In genomic region chr6:12101653-12102312, GRCh38 we compare ENCODE assay signal across 20 cellular contexts.
DNase-seq lines count a peak whose midpoint lies in the region; ATAC-seq, FAIRE-seq and TF ChIP-seq lines count a peak whose summit lies in the region.
"Had no signal": no experiment of that assay in that cellular context is flagged by ENCODE, and none has a peak within 500 bp of the region (broad histone marks: within the 10 kb centered on the region; RNA-seq: fewer than 3 reads in every experiment).

No MANE protein-coding gene starts in this region.

- H3K9me3 Mint-ChIP-seq in activated naive CD4-positive, alpha-beta T cell treated with anti-CD3 and anti-CD28 coated beads, Interleukin-2, amount 50 U/mL, for 24 hours: no peaks in the 10 kb centered on the region
- H3K9me3 Mint-ChIP-seq in Caco-2 (ENCODE audit: unreplicated experiment): no peaks in the 10 kb centered on the region
- H3K9me3 Mint-ChIP-seq in T-cell: no peaks in the 10 kb centered on the region

- H3K27me3 Mint-ChIP-seq in activated naive CD4-positive, alpha-beta T cell treated with anti-CD3 and anti-CD28 coated beads, Interleukin-2, amount 50 U/mL, for 24 hours: no peaks in the 10 kb centered on the region
- H3K27me3 Mint-ChIP-seq in Caco-2 (ENCODE audit: insufficient read depth, unreplicated experiment) (no peaks in the 10 kb centered on the region), T-cell (no peaks in the 10 kb centered on the region)
- H3K27me3 Mint-ChIP-seq: CD4-positive, alpha-beta T cell had no signal

- H3K27ac Mint-ChIP-seq in activated naive CD4-positive, alpha-beta T cell treated with anti-CD3 and anti-CD28 coated beads, Interleukin-2, amount 50 U/mL, for 24 hours: peak overlapping the region; percentile 87
- H3K27ac Mint-ChIP-seq in Caco-2 (ENCODE audit: unreplicated experiment) (peak overlapping the region; percentile 22), T-cell (peak overlapping the region; percentile 36 to 39)
- H3K27ac Mint-ChIP-seq: CD4-positive, alpha-beta T cell had no signal

- H3K4me2 ChIP-seq in keratinocyte (ENCODE audit: control insufficient read depth, extremely low read depth, insufficient read depth, low read depth, low read length): no peak overlapping the region

- dilution Hi-C loops in keratinocyte (cut with MboI; ENCODE audit: extremely low pct_ligation_motif_present, low sequenced_read_pairs): no loop called here

- peaks cover 11% of the 10 kb centered on the region for H3K36me3 Mint-ChIP-seq in activated naive CD4-positive, alpha-beta T cell treated with anti-CD3 and anti-CD28 coated beads, Interleukin-2, amount 50 U/mL, for 24 hours
- H3K36me3 Mint-ChIP-seq in Caco-2 (ENCODE audit: insufficient read depth, unreplicated experiment): no peaks in the 10 kb centered on the region
- H3K36me3 Mint-ChIP-seq in T-cell: peaks cover 23% of the 10 kb centered on the region

- H3K79me2 ChIP-seq in keratinocyte (ENCODE audit: control insufficient read depth, insufficient read depth, low read length): no peaks in the 10 kb centered on the region

- no peak overlapping the region for H3K27ac ChIP-seq in keratinocyte (ENCODE audit: control insufficient read depth, insufficient read depth, low read length)
- H3K27ac ChIP-seq: RWPE1, SJCRH30 had no signal

- peak; percentile 71 for FAIRE-seq in keratinocyte (lab: Jason Lieb, UNC)
- FAIRE-seq: D721Med had no signal

- no peaks in the 10 kb centered on the region for H3K4me1 ChIP-seq in Caco-2
- H3K4me1 ChIP-seq in keratinocyte (ENCODE audit: control insufficient read depth, extremely low read depth, insufficient read depth, low read length): peaks cover 5% of the 10 kb centered on the region
- H3K4me1 ChIP-seq: SJCRH30 had no signal

- intact Hi-C loops in Caco-2 (cut with micrococcal nuclease; ENCODE audit: unreplicated experiment): no loop called here

- no peaks in the 10 kb centered on the region for H4K20me1 ChIP-seq in keratinocyte (ENCODE audit: control insufficient read depth, extremely low read depth, insufficient read depth, low read length)

- H3K4me3 Mint-ChIP-seq in activated naive CD4-positive, alpha-beta T cell treated with anti-CD3 and anti-CD28 coated beads, Interleukin-2, amount 50 U/mL, for 24 hours: peak overlapping the region; percentile 40
- H3K4me3 Mint-ChIP-seq in Caco-2 (ENCODE audit: unreplicated experiment): no peak overlapping the region
- no peak overlapping the region for H3K4me3 Mint-ChIP-seq in T-cell
- H3K4me3 Mint-ChIP-seq: CD4-positive, alpha-beta T cell had no signal

- ATAC-seq in T-cell (replicated peaks in 1 of 4) (peak in 1 of 4 experiments; percentile 35), GM18873 (IDR thresholded peaks at IDR 0.05; ENCODE audit: low FRiP score, unreplicated experiment) (no peak), GM21717 (IDR thresholded peaks at IDR 0.05; ENCODE audit: unreplicated experiment) (no peak)
- ATAC-seq: PC-3 had no signal

- no peak for TF ChIP-seq CTCF in Caco-2 (IDR thresholded peaks at IDR 0.05; ENCODE audit: insufficient read depth in 1 of 2, low read depth in 1 of 2, low read length in 1 of 2, severe bottlenecking in 1 of 2, unreplicated experiment in 1 of 2)
- no peak for TF ChIP-seq CTCF in keratinocyte (optimal IDR thresholded peaks at IDR 0.05 in 1 of 3, IDR thresholded peaks at IDR 0.05 in 1 of 3, conservative IDR thresholded peaks at IDR 0.05 in 1 of 3; ENCODE audit: extremely low read depth in 1 of 3, insufficient read depth in 2 of 3, low read length in 3 of 3)

- no peak overlapping the region for H2AFZ ChIP-seq in keratinocyte (ENCODE audit: control insufficient read depth, low read length)

- no TSS peak for BruUV-seq in Caco-2 (replicated peaks; lab: Mats Ljungman, UMichigan)

- no peaks in the 10 kb centered on the region for H3K9me1 ChIP-seq in keratinocyte (ENCODE audit: control insufficient read depth, extremely low read depth, insufficient read depth, low read length)

- no peak for DNase-seq in activated naive CD4-positive, alpha-beta T cell treated with Interleukin-2 at 50 U/mL for 16 hours
- no peak for DNase-seq in Caco-2
- no peak for DNase-seq in T-cell
- no peak for DNase-seq in keratinocyte (ENCODE audit: low read depth, low spot score)
- DNase-seq in Ammon's horn (ENCODE audit: low spot score): no peak
- DNase-seq: BE2C; CD4-positive, alpha-beta T cell; DMS79; GOT3; KBM-7; NCI-H1436 treated with DMSO at 0.1 percent for 48 hours; NCI-H2081; NCI-H774; PC-3; SJCRH30 had no signal

- H3K27me3 ChIP-seq in Caco-2 (replicated peaks; ENCODE audit: control insufficient read depth, insufficient read depth, low read length): no peaks in the 10 kb centered on the region
- no peaks in the 10 kb centered on the region for H3K27me3 ChIP-seq in keratinocyte (ENCODE audit: control insufficient read depth, extremely low read depth, insufficient read depth, low read length)
- H3K27me3 ChIP-seq: BE2C, SJCRH30 had no signal

- POLR2A ChIA-PET in Caco-2 (lab: Charles Lee): no interaction called here
- POLR2A ChIA-PET in T-cell (lab: Charles Lee): no interaction called here

- no peak overlapping the region for H3K4me3 ChIP-seq in Caco-2 (ENCODE audit: low read depth, low read length)
- H3K4me3 ChIP-seq in keratinocyte (ENCODE audit: control insufficient read depth in 2 of 3, extremely low read depth in 1 of 3, insufficient read depth in 2 of 3, low read depth in 1 of 3, low read length in 3 of 3): no peak overlapping the region
- H3K4me3 ChIP-seq: SJCRH30 had no signal

- no peaks in the 10 kb centered on the region for H3K36me3 ChIP-seq in Caco-2 (ENCODE audit: control insufficient read depth, insufficient read depth, low read length)
- H3K36me3 ChIP-seq in keratinocyte (ENCODE audit: control insufficient read depth in 2 of 2, extremely low read depth in 1 of 2, insufficient read depth in 2 of 2, low read length in 2 of 2): peaks cover 0 to 2% of the 10 kb centered on the region in 2 experiments
- H3K36me3 ChIP-seq: BE2C, SJCRH30 had no signal

- no peaks in the 10 kb centered on the region for H3K9me3 ChIP-seq in Caco-2
- no peaks in the 10 kb centered on the region for H3K9me3 ChIP-seq in keratinocyte (ENCODE audit: control insufficient read depth, low read depth, low read length)
- H3K9me3 ChIP-seq: BE2C, SJCRH30 had no signal

- peaks cover 66% of the 10 kb centered on the region for H3K4me1 Mint-ChIP-seq in activated naive CD4-positive, alpha-beta T cell treated with anti-CD3 and anti-CD28 coated beads, Interleukin-2, amount 50 U/mL, for 24 hours
- H3K4me1 Mint-ChIP-seq in Caco-2 (ENCODE audit: low read depth, unreplicated experiment): no peaks in the 10 kb centered on the region
- peaks cover 29 to 48% (median 47%) of the 10 kb centered on the region in 3 donors for H3K4me1 Mint-ChIP-seq in T-cell

- CTCF ChIA-PET in Caco-2 (lab: Charles Lee): no interaction called here
- CTCF ChIA-PET in T-cell (lab: Charles Lee): interaction anchor here in 1 of 2 donors (0.6 kb wide), 1 partner anchor 892 kb away, joined by 3 read pairs; no protein-coding TSS in a partner anchor

- H3K9ac ChIP-seq in keratinocyte (ENCODE audit: control insufficient read depth, extremely low read depth, insufficient read depth, low read length): no peak overlapping the region

Comparison
In these comparisons a context has a peak if more than half of its experiments do, and no peak if none do; other contexts are left out.
1. H3K27ac Mint-ChIP-seq: peak in every context shown above with its lines; median percentile 87 in activated naive CD4-positive, alpha-beta T cell treated with anti-CD3 and anti-CD28 coated beads, Interleukin-2, amount 50 U/mL, for 24 hours; 38 in T-cell; 22 in Caco-2.